9 cellular contexts compared by ENCODE assay signal in genomic region chr1:66247415-66248208, GRCh38.
A peak's percentile ranks its signal among the peaks of the same experiment; 100 is the strongest.
DNase-seq lines count a peak whose midpoint lies in the region; ATAC-seq and TF ChIP-seq lines count a peak whose summit lies in the region.
"Had no signal": no experiment of that assay in that cellular context is flagged by ENCODE, and none has a peak within 500 bp of the region (broad histone marks: within the 10 kb centered on the region; RNA-seq: fewer than 3 reads in every experiment).

No MANE protein-coding gene starts in this region.

- no peaks in the 10 kb centered on the region for H3K9me3 Mint-ChIP-seq in CD4-positive, CD25-positive, alpha-beta regulatory T cell
- H3K9me3 Mint-ChIP-seq in activated naive CD8-positive, alpha-beta T cell treated with anti-CD3 and anti-CD28 coated beads, Interleukin-2, amount 10 ng/mL, durations not matched to agents 7 days and 5 days, result no peaks in the 10 kb centered on the region

- no peaks in the 10 kb centered on the region for H3K27me3 Mint-ChIP-seq in CD4-positive, CD25-positive, alpha-beta regulatory T cell
- H3K27me3 Mint-ChIP-seq in activated naive CD8-positive, alpha-beta T cell treated with anti-CD3 and anti-CD28 coated beads, Interleukin-2, amount 10 ng/mL, durations not matched to agents 7 days and 5 days, result no peaks in the 10 kb centered on the region

- POLR2A ChIA-PET in activated naive CD8-positive, alpha-beta T cell treated with anti-CD3 and anti-CD28 coated beads, Interleukin-2, amount 10 ng/mL, durations not matched to agents 7 days and 5 days (lab: Charles Lee), result interaction anchor here (0.8 to 1.8 kb wide), 2 partner anchors 197 to 198 kb away, joined by 3 to 5 read pairs; no protein-coding TSS in a partner anchor

- H3K36me3 ChIP-seq in CD4-positive, CD25-positive, alpha-beta regulatory T cell (ENCODE audit: control insufficient read depth, insufficient read depth, low read length), result no peaks in the 10 kb centered on the region
- H3K36me3 ChIP-seq in BE2C, result no peaks in the 10 kb centered on the region
- H3K36me3 ChIP-seq: BLaER1 had no signal

- H3K9me3 ChIP-seq in CD4-positive, CD25-positive, alpha-beta regulatory T cell (ENCODE audit: control insufficient read depth in 2 of 2, low read length in 2 of 2), result no peaks in the 10 kb centered on the region
- no peaks in the 10 kb centered on the region for H3K9me3 ChIP-seq in BE2C
- H3K9me3 ChIP-seq: BLaER1 had no signal

- TF ChIP-seq CTCF in BE2C (IDR thresholded peaks at IDR 0.05; ENCODE audit: low read depth, low read length), result no peak

- no peaks in the 10 kb centered on the region for H3K27me3 ChIP-seq in CD4-positive, CD25-positive, alpha-beta regulatory T cell (ENCODE audit: control insufficient read depth, insufficient read depth, low read length)
- H3K27me3 ChIP-seq in BE2C, result no peaks in the 10 kb centered on the region
- H3K27me3 ChIP-seq: BLaER1 had no signal

- intact Hi-C loops in Right ventricle myocardium inferior (cut with DNase I), result no loop called here

- peaks cover 52% of the 10 kb centered on the region for H3K4me1 ChIP-seq in CD4-positive, CD25-positive, alpha-beta regulatory T cell (ENCODE audit: control insufficient read depth, insufficient read depth, low read length, poor library complexity, severe bottlenecking)
- peaks cover 28% of the 10 kb centered on the region for H3K4me1 ChIP-seq in BE2C

- peak; percentile 62 to 72 for ATAC-seq in CD4-positive, CD25-positive, alpha-beta regulatory T cell (ENCODE audit: low read depth in 2 of 2)
- ATAC-seq in GM19468 (IDR thresholded peaks at IDR 0.05; ENCODE audit: extremely low read depth, unreplicated experiment) (peak; percentile 31), HG03442 (IDR thresholded peaks at IDR 0.05; ENCODE audit: unreplicated experiment) (peak; percentile 68), Right ventricle myocardium inferior (no peak)
- no peak for ATAC-seq in activated naive CD8-positive, alpha-beta T cell treated with anti-CD3 and anti-CD28 coated beads, Interleukin-2, amount 10 ng/mL, durations not matched to agents 7 days and 5 days (ENCODE audit: low read depth)

- H3K4me3 Mint-ChIP-seq in CD4-positive, CD25-positive, alpha-beta regulatory T cell, result peak overlapping the region; percentile 78 to 84 (median 82)
- H3K4me3 Mint-ChIP-seq in activated naive CD8-positive, alpha-beta T cell treated with anti-CD3 and anti-CD28 coated beads, Interleukin-2, amount 10 ng/mL, durations not matched to agents 7 days and 5 days, result no peak overlapping the region

- peak overlapping the region; percentile 89 to 97 (median 91) for H3K27ac Mint-ChIP-seq in CD4-positive, CD25-positive, alpha-beta regulatory T cell
- H3K27ac Mint-ChIP-seq in activated naive CD8-positive, alpha-beta T cell treated with anti-CD3 and anti-CD28 coated beads, Interleukin-2, amount 10 ng/mL, durations not matched to agents 7 days and 5 days, result peak overlapping the region; percentile 0

- H3K4me1 Mint-ChIP-seq in CD4-positive, CD25-positive, alpha-beta regulatory T cell, result peaks cover 7 to 28% (median 18%) of the 10 kb centered on the region in 4 donors
- peaks cover 30% of the 10 kb centered on the region for H3K4me1 Mint-ChIP-seq in activated naive CD8-positive, alpha-beta T cell treated with anti-CD3 and anti-CD28 coated beads, Interleukin-2, amount 10 ng/mL, durations not matched to agents 7 days and 5 days

- H3K4me3 ChIP-seq in CD4-positive, CD25-positive, alpha-beta regulatory T cell (ENCODE audit: low read depth, low read length), result peak overlapping the region; percentile 71
- no peak overlapping the region for H3K4me3 ChIP-seq in BE2C (ENCODE audit: low read depth, low read length)
- H3K4me3 ChIP-seq: BLaER1 had no signal

- H3K27ac ChIP-seq in CD4-positive, CD25-positive, alpha-beta regulatory T cell (ENCODE audit: insufficient read depth, low read length, poor library complexity, severe bottlenecking), result peak overlapping the region; percentile 66
- H3K27ac ChIP-seq: BLaER1 had no signal

- no peaks in the 10 kb centered on the region for H3K36me3 Mint-ChIP-seq in CD4-positive, CD25-positive, alpha-beta regulatory T cell
- no peaks in the 10 kb centered on the region for H3K36me3 Mint-ChIP-seq in activated naive CD8-positive, alpha-beta T cell treated with anti-CD3 and anti-CD28 coated beads, Interleukin-2, amount 10 ng/mL, durations not matched to agents 7 days and 5 days

- peak in 2 of 3 donors; percentile 40 to 79 for DNase-seq in CD4-positive, CD25-positive, alpha-beta regulatory T cell
- DNase-seq in activated naive CD8-positive, alpha-beta T cell treated with anti-CD3 and anti-CD28 coated beads, Interleukin-2, amount 10 ng/mL, durations not matched to agents 7 days and 5 days, result no peak
- DNase-seq in NCI-H2029 (lab: John Stamatoyannopoulos, UW) (no peak), putamen (ENCODE audit: low spot score) (no peak), BE2C (no peak), Right ventricle myocardium inferior (ENCODE audit: missing footprints) (no peak)

Comparison
In these comparisons a context has a peak if more than half of its experiments do, and no peak if none do; other contexts are left out.
1. ATAC-seq: peak in CD4-positive, CD25-positive, alpha-beta regulatory T cell (2 of 2), GM19468 (single experiment) and HG03442 (single experiment); none in activated naive CD8-positive, alpha-beta T cell treated with anti-CD3 and anti-CD28 coated beads, Interleukin-2, amount 10 ng/mL, durations not matched to agents 7 days and 5 days (single experiment) and Right ventricle myocardium inferior (single experiment).
2. DNase-seq: peak in CD4-positive, CD25-positive, alpha-beta regulatory T cell (2 of 3); none in activated naive CD8-positive, alpha-beta T cell treated with anti-CD3 and anti-CD28 coated beads, Interleukin-2, amount 10 ng/mL, durations not matched to agents 7 days and 5 days (single experiment), NCI-H2029 (single experiment), putamen (single experiment), BE2C (single experiment) and Right ventricle myocardium inferior (single experiment).